37 cellular contexts compared by ENCODE assay signal in the genomic region with DNA sequence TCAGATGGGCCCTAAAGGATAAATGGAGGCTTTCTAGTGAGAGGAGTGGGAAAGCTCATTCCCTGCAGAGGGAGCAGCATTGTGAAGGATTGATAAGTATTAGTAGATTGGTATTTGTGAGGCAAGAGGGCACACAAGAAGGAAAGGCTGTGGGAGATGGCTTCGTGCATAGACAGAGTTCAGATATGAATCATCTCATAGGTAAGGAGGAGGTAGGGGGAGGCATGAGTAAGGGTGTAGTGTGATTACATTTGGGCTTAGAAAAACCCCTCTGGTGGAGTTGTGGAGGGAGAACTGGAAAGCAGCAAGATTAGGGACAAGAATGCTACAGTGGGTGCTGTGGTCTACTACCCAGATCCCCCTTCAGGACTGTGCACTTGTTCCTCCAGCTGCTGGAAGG. TPM values are rescaled to one million over a fixed set of nuclear protein-coding genes. Genes with fewer than 3 reads are reported as not detected.
"Had no signal": no experiment of that assay in that cellular context is flagged by ENCODE, and none has a peak within 500 bp of the region (broad histone marks: within the 10 kb centered on the region; RNA-seq: fewer than 3 reads in every experiment).

No MANE protein-coding gene starts in this region.

- H3K4me1 Mint-ChIP-seq: mesothelial cell of epicardium; naive B cell; nephron; stimulated activated memory B cell treated with anti-CD40 and anti-IgM and Interleukin-4, amounts not matched to agents 10 μg/mL and 1 μg/mL and 100 μg/mL, for 72 hours had no signal

- FAIRE-seq: islet of Langerhans had no signal

- H3K4me3 Mint-ChIP-seq: effector memory CD8-positive, alpha-beta T cell; mesothelial cell of epicardium; naive B cell; nephron; neural progenitor cell; stimulated activated memory B cell treated with anti-CD40 and anti-IgM and Interleukin-4, amounts not matched to agents 10 μg/mL and 1 μg/mL and 100 μg/mL, for 72 hours; type B pancreatic cell had no signal

- H3K27ac Mint-ChIP-seq: effector memory CD8-positive, alpha-beta T cell; mesothelial cell of epicardium; naive B cell; nephron; neural progenitor cell; stimulated activated memory B cell treated with anti-CD40 and anti-IgM and Interleukin-4, amounts not matched to agents 10 μg/mL and 1 μg/mL and 100 μg/mL, for 72 hours; type B pancreatic cell had no signal

- H3K27ac ChIP-seq: epithelial cell of prostate, foreskin keratinocyte, gastroesophageal sphincter, heart right ventricle, left lung, neural progenitor cell, parathyroid adenoma, prostate gland, sigmoid colon, testis, tibial artery had no signal

- H3K4me1 ChIP-seq: foreskin keratinocyte, gastroesophageal sphincter, heart right ventricle, left lung, parathyroid adenoma, prostate gland, sigmoid colon, testis, tibial artery had no signal

- DNase-seq: cortex of kidney; effector memory CD8-positive, alpha-beta T cell; foreskin keratinocyte; heart right ventricle; hippocampal formation; left cardiac atrium; left lung; mesenchymal stem cell; mucosa of descending colon; naive B cell; right cardiac atrium; sigmoid colon; stimulated activated CD4-positive, alpha-beta T cell treated with anti-CD3 and anti-CD28 coated beads, Interleukin-2, amount 100 ng/mL, for 24 hours; stimulated activated CD4-positive, alpha-beta T cell treated with anti-CD3 and anti-CD28 coated beads, Interleukin-4, amount 100 ng/mL, for 24 hours; stimulated activated naive CD8-positive, alpha-beta T cell treated with anti-CD3 and anti-CD28 coated beads, Interleukin-15, Interleukin-2, amounts not matched to agents 100 U/mL and 50 U/mL, for 24 hours; substantia nigra; testis; tibial artery had no signal

- H3K36me3 ChIP-seq: gastroesophageal sphincter, heart right ventricle, left lung, neural progenitor cell, prostate gland, sigmoid colon, tibial artery had no signal

- H3K36me3 Mint-ChIP-seq: mesothelial cell of epicardium; naive B cell; stimulated activated memory B cell treated with anti-CD40 and anti-IgM and Interleukin-4, amounts not matched to agents 10 μg/mL and 1 μg/mL and 100 μg/mL, for 72 hours; type B pancreatic cell had no signal

- H3K4me3 ChIP-seq: gastroesophageal sphincter, heart right ventricle, left lung, mucosa of descending colon, neural progenitor cell, prostate gland, sigmoid colon, testis, tibial artery had no signal

- H3K9me3 ChIP-seq: gastroesophageal sphincter, heart right ventricle, left lung, mucosa of descending colon, prostate gland, sigmoid colon, testis, tibial artery had no signal

- H3K9me3 Mint-ChIP-seq: effector memory CD8-positive, alpha-beta T cell; mesothelial cell of epicardium; naive B cell; nephron; neural progenitor cell; stimulated activated memory B cell treated with anti-CD40 and anti-IgM and Interleukin-4, amounts not matched to agents 10 μg/mL and 1 μg/mL and 100 μg/mL, for 72 hours; type B pancreatic cell had no signal

- H3K9ac ChIP-seq: neural progenitor cell, parathyroid adenoma had no signal

- H3K27me3 ChIP-seq: neural progenitor cell, testis had no signal

- ATAC-seq: effector memory CD8-positive, alpha-beta T cell; esophagus mucosa; foreskin keratinocyte; gastroesophageal sphincter; heart right ventricle; left cardiac atrium; left lung; mucosa of descending colon; right cardiac atrium; stimulated activated memory B cell treated with anti-CD40 and anti-IgM and Interleukin-4, amounts not matched to agents 10 μg/mL and 1 μg/mL and 100 μg/mL, for 72 hours; stimulated activated naive CD8-positive, alpha-beta T cell treated with anti-CD3 and anti-CD28 coated beads, Interleukin-15, Interleukin-2, amounts not matched to agents 100 U/mL and 50 U/mL, for 24 hours had no signal

RNA-seq across cellular contexts. Expression of gene ONECUT1, which starts 29.6 kb away (rescaled TPM):
- total RNA-seq: dermis microvascular lymphatic vessel endothelial cell, esophagus mucosa, fibroblast of lung, foreskin keratinocyte, kidney epithelial cell, left cardiac atrium, left lung, lower leg skin, lung microvascular endothelial cell, mucosa of descending colon, osteoblast, skeletal muscle tissue had no signal
- polyA plus RNA-seq: fibroblast of lung, foreskin keratinocyte, heart right ventricle, sigmoid colon, urinary bladder had no signal
